ENCODE assay signal across 39 cellular contexts in genomic region chr7:133273221-133273620, GRCh38.
"Had no signal": no experiment of that assay in that cellular context is flagged by ENCODE, and none has a peak within 500 bp of the region (broad histone marks: within the 10 kb centered on the region; RNA-seq: fewer than 3 reads in every experiment).

No MANE protein-coding gene starts in this region.

- H3K9me3 Mint-ChIP-seq: activated CD4-positive, alpha-beta T cell treated with anti-CD3 and anti-CD28 coated beads, Interleukin-2, amount 10 ng/mL, durations not matched to agents 7 days and 5 days; activated naive CD4-positive, alpha-beta T cell treated with anti-CD3 and anti-CD28 coated beads, Interleukin-2, amount 10 ng/mL, durations not matched to agents 7 days and 5 days; activated naive CD4-positive, alpha-beta T cell treated with anti-CD3 and anti-CD28 coated beads, Interleukin-2, amount 50 U/mL, for 24 hours; activated naive CD8-positive, alpha-beta T cell treated with anti-CD3 and anti-CD28 coated beads, Interleukin-2, amount 10 ng/mL, durations not matched to agents 7 days and 5 days; central memory CD8-positive, alpha-beta T cell had no signal

- ATAC-seq: activated CD4-positive, alpha-beta T cell treated with anti-CD3 and anti-CD28 coated beads for 36 hours; activated CD4-positive, CD25-positive, alpha-beta regulatory T cell treated with anti-CD3 and anti-CD28 coated beads, Interleukin-2, amount 50 U/mL, for 24 hours; activated CD8-positive, alpha-beta memory T cell treated with anti-CD3 and anti-CD28 coated beads, Interleukin-2, amount 10 ng/mL, durations not matched to agents 7 days and 5 days; activated CD8-positive, alpha-beta T cell treated with anti-CD3 and anti-CD28 coated beads, Interleukin-2, amount 10 ng/mL, durations not matched to agents 7 days and 5 days; activated naive CD8-positive, alpha-beta T cell treated with anti-CD3 and anti-CD28 coated beads, Interleukin-2, amount 50 U/mL, for 24 hours; WTC11 had no signal

- DNase-seq: activated CD4-positive, alpha-beta memory T cell treated with anti-CD3 and anti-CD28 coated beads, Interleukin-2, amount 10 ng/mL, durations not matched to agents 7 days and 5 days; activated CD4-positive, alpha-beta T cell treated with anti-CD3 and anti-CD28 coated beads for 1 hour; activated CD4-positive, alpha-beta T cell treated with anti-CD3 and anti-CD28 coated beads for 36 hours; activated CD4-positive, alpha-beta T cell treated with anti-CD3 and anti-CD28 coated beads for 48 hours; activated CD4-positive, alpha-beta T cell treated with anti-CD3 and anti-CD28 coated beads, Interleukin-2, amount 10 ng/mL, durations not matched to agents 7 days and 5 days; activated CD4-positive, alpha-beta T cell treated with anti-CD3 and anti-CD28 coated beads, Interleukin-2, amount 50 U/mL, for 48 hours; activated CD4-positive, CD25-positive, alpha-beta regulatory T cell; activated CD8-positive, alpha-beta memory T cell treated with anti-CD3 and anti-CD28 coated beads for 24 hours; activated CD8-positive, alpha-beta memory T cell treated with anti-CD3 and anti-CD28 coated beads, Interleukin-2, amount 10 ng/mL, durations not matched to agents 7 days and 5 days; activated CD8-positive, alpha-beta memory T cell treated with anti-CD3 and anti-CD28 coated beads, Interleukin-2, amount 50 U/mL, for 48 hours; activated CD8-positive, alpha-beta T cell treated with anti-CD3 and anti-CD28 coated beads, Interleukin-2, amount 10 ng/mL, durations not matched to agents 7 days and 5 days; activated effector memory CD4-positive, alpha-beta T cell treated with Interleukin-2 at 50 U/mL for 16 hours; activated gamma-delta T cell; activated naive CD4-positive, alpha-beta T cell treated with anti-CD3 and anti-CD28 coated beads, Interleukin-2, amount 10 ng/mL, durations not matched to agents 7 days and 5 days; activated naive CD4-positive, alpha-beta T cell treated with Interleukin-2 at 50 U/mL for 16 hours; activated naive CD8-positive, alpha-beta T cell treated with anti-CD3 and anti-CD28 coated beads, Interleukin-2, amount 10 ng/mL, durations not matched to agents 7 days and 5 days; activated naive CD8-positive, alpha-beta T cell treated with anti-CD3 and anti-CD28 coated beads, Interleukin-2, amount 50 U/mL, for 24 hours; activated T-cell treated with anti-CD3 and anti-CD28 coated beads, Interleukin-2, amount 50 U/mL, for 24 hours; activated T-cell treated with anti-CD3 and anti-CD28 coated beads, Interleukin-2, amount 50 U/mL, for 48 hours; amygdala; anterior cingulate cortex; caudate nucleus; cerebellar nuclear complex; T-helper 2 cell; T-helper 9 cell; WERI-Rb-1 had no signal

- H3K4me3 ChIP-seq: ascending aorta, cardiac muscle cell had no signal

- H3K27ac Mint-ChIP-seq: activated CD4-positive, alpha-beta memory T cell treated with anti-CD3 and anti-CD28 coated beads, Interleukin-2, amount 10 ng/mL, durations not matched to agents 7 days and 5 days; activated CD4-positive, alpha-beta T cell treated with anti-CD3 and anti-CD28 coated beads for 36 hours; activated CD4-positive, alpha-beta T cell treated with anti-CD3 and anti-CD28 coated beads, Interleukin-2, amount 10 ng/mL, durations not matched to agents 7 days and 5 days; activated CD8-positive, alpha-beta memory T cell treated with anti-CD3 and anti-CD28 coated beads, Interleukin-2, amount 10 ng/mL, durations not matched to agents 7 days and 5 days; activated CD8-positive, alpha-beta T cell treated with anti-CD3 and anti-CD28 coated beads, Interleukin-2, amount 10 ng/mL, durations not matched to agents 7 days and 5 days; activated naive CD4-positive, alpha-beta T cell treated with anti-CD3 and anti-CD28 coated beads, Interleukin-2, amount 10 ng/mL, durations not matched to agents 7 days and 5 days; activated naive CD8-positive, alpha-beta T cell; activated naive CD8-positive, alpha-beta T cell treated with anti-CD3 and anti-CD28 coated beads, Interleukin-2, amount 10 ng/mL, durations not matched to agents 7 days and 5 days; activated naive CD8-positive, alpha-beta T cell treated with anti-CD3 and anti-CD28 coated beads, Interleukin-2, amount 50 U/mL, for 24 hours; activated T-cell treated with anti-CD3 and anti-CD28 coated beads, Interleukin-2, amount 50 U/mL, for 24 hours; activated T-helper 2 cell treated with anti-CD3 and anti-CD28 coated beads, Interferon-gamma antibody, Interleukin-2, Interleukin-4, amounts not matched to agents 10 μg/mL and 5 μg/mL and 100 μg/mL, durations not matched to agents 14 hours and 24 hours and 36 hours; brain; T-helper 1 cell treated with Interleukin-12 subunit alpha and Interleukin-12 subunit beta and Interleukin-4 antibody, amounts not matched to agents 30 μg/mL and 1 μg/mL, for 36 hours; T-helper 2 cell treated with Interferon-gamma antibody and Interleukin-4, amounts not matched to agents 5 μg/mL and 100 μg/mL, for 36 hours; WTC11 had no signal

- H3K27ac ChIP-seq: ascending aorta, cardiac muscle cell, WERI-Rb-1 had no signal

- H3K27me3 ChIP-seq: ascending aorta, cardiac muscle cell had no signal

- H3K9me3 ChIP-seq: ascending aorta had no signal

- H3K4me3 Mint-ChIP-seq: activated CD4-positive, alpha-beta memory T cell treated with anti-CD3 and anti-CD28 coated beads, Interleukin-2, amount 10 ng/mL, durations not matched to agents 7 days and 5 days; activated CD4-positive, alpha-beta T cell treated with anti-CD3 and anti-CD28 coated beads for 36 hours; activated CD4-positive, alpha-beta T cell treated with anti-CD3 and anti-CD28 coated beads, Interleukin-2, amount 10 ng/mL, durations not matched to agents 7 days and 5 days; activated CD8-positive, alpha-beta memory T cell treated with anti-CD3 and anti-CD28 coated beads, Interleukin-2, amount 10 ng/mL, durations not matched to agents 7 days and 5 days; activated CD8-positive, alpha-beta T cell treated with anti-CD3 and anti-CD28 coated beads, Interleukin-2, amount 10 ng/mL, durations not matched to agents 7 days and 5 days; activated naive CD4-positive, alpha-beta T cell treated with anti-CD3 and anti-CD28 coated beads, Interleukin-2, amount 10 ng/mL, durations not matched to agents 7 days and 5 days; activated naive CD4-positive, alpha-beta T cell treated with anti-CD3 and anti-CD28 coated beads, Interleukin-2, amount 50 U/mL, for 24 hours; activated naive CD8-positive, alpha-beta T cell; activated naive CD8-positive, alpha-beta T cell treated with anti-CD3 and anti-CD28 coated beads, Interleukin-2, amount 10 ng/mL, durations not matched to agents 7 days and 5 days; activated naive CD8-positive, alpha-beta T cell treated with anti-CD3 and anti-CD28 coated beads, Interleukin-2, amount 50 U/mL, for 24 hours; activated T-cell treated with anti-CD3 and anti-CD28 coated beads, Interleukin-2, amount 50 U/mL, for 24 hours; brain; central memory CD8-positive, alpha-beta T cell; T-helper 1 cell treated with Interleukin-12 subunit alpha and Interleukin-12 subunit beta and Interleukin-4 antibody, amounts not matched to agents 30 μg/mL and 1 μg/mL, for 36 hours; T-helper 2 cell treated with Interferon-gamma antibody and Interleukin-4, amounts not matched to agents 5 μg/mL and 100 μg/mL, for 36 hours; WTC11 had no signal

- H3K27me3 Mint-ChIP-seq: activated CD4-positive, alpha-beta memory T cell treated with anti-CD3 and anti-CD28 coated beads, Interleukin-2, amount 10 ng/mL, durations not matched to agents 7 days and 5 days; activated CD4-positive, alpha-beta T cell treated with anti-CD3 and anti-CD28 coated beads for 36 hours; activated CD4-positive, alpha-beta T cell treated with anti-CD3 and anti-CD28 coated beads, Interleukin-2, amount 10 ng/mL, durations not matched to agents 7 days and 5 days; activated CD8-positive, alpha-beta memory T cell treated with anti-CD3 and anti-CD28 coated beads, Interleukin-2, amount 10 ng/mL, durations not matched to agents 7 days and 5 days; activated naive CD4-positive, alpha-beta T cell treated with anti-CD3 and anti-CD28 coated beads, Interleukin-2, amount 10 ng/mL, durations not matched to agents 7 days and 5 days; activated naive CD4-positive, alpha-beta T cell treated with anti-CD3 and anti-CD28 coated beads, Interleukin-2, amount 50 U/mL, for 24 hours; activated naive CD8-positive, alpha-beta T cell; activated naive CD8-positive, alpha-beta T cell treated with anti-CD3 and anti-CD28 coated beads, Interleukin-2, amount 10 ng/mL, durations not matched to agents 7 days and 5 days; activated naive CD8-positive, alpha-beta T cell treated with anti-CD3 and anti-CD28 coated beads, Interleukin-2, amount 50 U/mL, for 24 hours; activated T-cell treated with anti-CD3 and anti-CD28 coated beads, Interleukin-2, amount 50 U/mL, for 24 hours; brain; central memory CD8-positive, alpha-beta T cell had no signal

- H3K4me1 ChIP-seq: ascending aorta had no signal

- FAIRE-seq: bronchial epithelial cell, TTC549 had no signal
